Comparison of ENCODE assay signal across 10 cellular contexts in the genomic region with DNA sequence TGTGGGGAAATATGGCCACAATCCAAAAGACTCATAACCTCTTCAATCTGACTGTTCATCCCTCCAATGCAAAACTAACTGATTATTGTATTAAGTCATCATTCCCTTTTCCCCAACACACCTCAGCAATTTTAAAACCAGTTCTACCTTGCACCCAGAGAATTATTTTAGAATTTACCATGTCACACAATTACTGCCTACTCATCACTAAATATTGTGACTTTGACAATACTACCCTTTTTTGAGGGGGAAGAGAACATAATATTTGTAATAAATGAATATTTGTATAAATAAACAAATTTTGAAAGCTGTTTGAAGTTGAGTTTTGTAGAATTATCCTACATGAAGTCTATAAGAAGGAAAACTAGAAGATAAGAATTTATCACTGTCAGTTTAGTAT. TPM values are rescaled to one million over a fixed set of nuclear protein-coding genes. Genes with fewer than 3 reads are reported as not detected.
"Had no signal": no experiment of that assay in that cellular context is flagged by ENCODE, and none has a peak within 500 bp of the region (broad histone marks: within the 10 kb centered on the region; RNA-seq: fewer than 3 reads in every experiment).

No MANE protein-coding gene starts in this region.

- DNase-seq: H9, HCEC 1CT, Karpas-422, KBM-7 had no signal

- H2AFZ ChIP-seq: GM23338 had no signal

- H3K9ac ChIP-seq: KMS-11 had no signal

- FAIRE-seq: H1, H54, HTR-8/SVneo had no signal

- ATAC-seq: GM23338 had no signal

- H3K27ac ChIP-seq: KMS-11 had no signal

- H3K4me3 ChIP-seq: GM23338 had no signal

- H3K4me2 ChIP-seq: GM23338, KMS-11 had no signal

RNA-seq across cellular contexts. Expression of gene CALCB, which starts 28.2 kb away (rescaled TPM):
- total RNA-seq: H9, HT-29 had no signal
